15 cellular contexts compared by ENCODE assay signal in genomic region chr20:49657118-49657901, GRCh38. TPM values are rescaled to one million over a fixed set of nuclear protein-coding genes. Genes with fewer than 3 reads are reported as not detected.
DNase-seq lines count a peak whose midpoint lies in the region; ATAC-seq lines count a peak whose summit lies in the region.
"Had no signal": no experiment of that assay in that cellular context is flagged by ENCODE, and none has a peak within 500 bp of the region (broad histone marks: within the 10 kb centered on the region; RNA-seq: fewer than 3 reads in every experiment).

No MANE protein-coding gene starts in this region.

- H3K27ac Mint-ChIP-seq in natural killer cell treated with Interleukin-12 subunit alpha and Interleukin-12 subunit beta and Interleukin-15 and Interleukin-18, amount 100 ng/mL, for 72 hours, result peak overlapping the region in 1 of 2 donors; percentile 73
- H3K27ac Mint-ChIP-seq: activated CD8-positive, alpha-beta T cell treated with anti-CD3 and anti-CD28 coated beads for 36 hours had no signal

- H3K9me3 Mint-ChIP-seq in natural killer cell treated with Interleukin-12 subunit alpha and Interleukin-12 subunit beta and Interleukin-15 and Interleukin-18, amount 100 ng/mL, for 72 hours, result no peaks in the 10 kb centered on the region
- H3K9me3 Mint-ChIP-seq: activated CD8-positive, alpha-beta T cell treated with anti-CD3 and anti-CD28 coated beads for 36 hours had no signal

- H3K9me3 ChIP-seq in SJCRH30 (replicated peaks), result peaks cover 2% of the 10 kb centered on the region; the same call in 1 of the 2 replicates
- H3K9me3 ChIP-seq: esophagus muscularis mucosa, tibial artery had no signal

- intact Hi-C loops in Right ventricle myocardium inferior (cut with DNase I), result loop anchor here (5.0 kb wide), 1 partner anchor 55 kb away; the partner anchor contains the start of gene B4GALT5
- intact Hi-C loops in cardiac septum (cut with DNase I), result no loop called here

- DNase-seq in Right ventricle myocardium inferior (ENCODE audit: missing footprints) (no peak), cardiac septum (ENCODE audit: low spot score) (no peak), fibroblast of gingiva (ENCODE audit: low read depth) (peak; percentile 88), NCI-H187 treated with DMSO at 0.1 percent for 48 hours (lab: John Stamatoyannopoulos, UW) (no peak), KG1 (lab: John Stamatoyannopoulos, UW) (no peak), SJCRH30 (no peak)
- DNase-seq in natural killer cell treated with Interleukin-12 subunit alpha and Interleukin-12 subunit beta and Interleukin-15 and Interleukin-18, amount 100 ng/mL, for 72 hours (ENCODE audit: low spot score), result no peak
- DNase-seq in activated CD4-positive, alpha-beta T cell treated with anti-CD3 and anti-CD28 coated beads for 4 hours, result no peak
- DNase-seq: activated CD8-positive, alpha-beta T cell treated with anti-CD3 and anti-CD28 coated beads for 36 hours; NCI-H510A; stimulated activated CD4-positive, alpha-beta T cell treated with anti-CD3 and anti-CD28 coated beads, Interleukin-2, amount 100 ng/mL, for 24 hours had no signal

- peaks cover 31 to 44% of the 10 kb centered on the region in 2 donors for H3K4me1 Mint-ChIP-seq in natural killer cell treated with Interleukin-12 subunit alpha and Interleukin-12 subunit beta and Interleukin-15 and Interleukin-18, amount 100 ng/mL, for 72 hours (ENCODE audit: low read depth in 2 of 2)

- no peaks in the 10 kb centered on the region for H3K27me3 Mint-ChIP-seq in natural killer cell treated with Interleukin-12 subunit alpha and Interleukin-12 subunit beta and Interleukin-15 and Interleukin-18, amount 100 ng/mL, for 72 hours
- H3K27me3 Mint-ChIP-seq: activated CD8-positive, alpha-beta T cell treated with anti-CD3 and anti-CD28 coated beads for 36 hours; B cell had no signal

- no peak overlapping the region for H3K27ac ChIP-seq in SJCRH30
- H3K27ac ChIP-seq: SK-N-MC, tibial artery had no signal

- peak; percentile 64 for ATAC-seq in Right ventricle myocardium inferior
- ATAC-seq in natural killer cell treated with Interleukin-12 subunit alpha and Interleukin-12 subunit beta and Interleukin-15 and Interleukin-18, amount 100 ng/mL, for 72 hours, result peak; percentile 36 to 55
- ATAC-seq: activated CD8-positive, alpha-beta T cell treated with anti-CD3 and anti-CD28 coated beads for 36 hours had no signal

- H3K27me3 ChIP-seq in SJCRH30, result no peaks in the 10 kb centered on the region
- H3K27me3 ChIP-seq: esophagus muscularis mucosa, tibial artery had no signal

- peaks cover 44% of the 10 kb centered on the region for H3K36me3 ChIP-seq in SJCRH30

- peaks cover 24% of the 10 kb centered on the region for H3K36me3 Mint-ChIP-seq in natural killer cell treated with Interleukin-12 subunit alpha and Interleukin-12 subunit beta and Interleukin-15 and Interleukin-18, amount 100 ng/mL, for 72 hours

- peaks cover 31% of the 10 kb centered on the region for H3K4me1 ChIP-seq in SJCRH30

- H3K4me3 ChIP-seq in SJCRH30, result no peak overlapping the region
- H3K4me3 ChIP-seq: esophagus muscularis mucosa, SK-N-MC, tibial artery had no signal

- peak overlapping the region; percentile 56 for H3K4me3 Mint-ChIP-seq in natural killer cell treated with Interleukin-12 subunit alpha and Interleukin-12 subunit beta and Interleukin-15 and Interleukin-18, amount 100 ng/mL, for 72 hours
- H3K4me3 Mint-ChIP-seq: activated CD8-positive, alpha-beta T cell treated with anti-CD3 and anti-CD28 coated beads for 36 hours; B cell had no signal

RNA-seq across cellular contexts. Expression of gene B4GALT5, which starts 56.4 kb away (rescaled TPM):
- 44.0 TPM for total RNA-seq in Right ventricle myocardium inferior
- 28.0 TPM for total RNA-seq in cardiac septum
- 10 to 100 TPM; 62.1 to 74.9 TPM for total RNA-seq in natural killer cell treated with Interleukin-12 subunit alpha and Interleukin-12 subunit beta and Interleukin-15 and Interleukin-18, amount 100 ng/mL, for 72 hours
- 79.6 and 81.1 TPM in 2 replicates for total RNA-seq in SJCRH30 (2014; rRNA removed; shearing (Covaris generic))
